In the genomic region with DNA sequence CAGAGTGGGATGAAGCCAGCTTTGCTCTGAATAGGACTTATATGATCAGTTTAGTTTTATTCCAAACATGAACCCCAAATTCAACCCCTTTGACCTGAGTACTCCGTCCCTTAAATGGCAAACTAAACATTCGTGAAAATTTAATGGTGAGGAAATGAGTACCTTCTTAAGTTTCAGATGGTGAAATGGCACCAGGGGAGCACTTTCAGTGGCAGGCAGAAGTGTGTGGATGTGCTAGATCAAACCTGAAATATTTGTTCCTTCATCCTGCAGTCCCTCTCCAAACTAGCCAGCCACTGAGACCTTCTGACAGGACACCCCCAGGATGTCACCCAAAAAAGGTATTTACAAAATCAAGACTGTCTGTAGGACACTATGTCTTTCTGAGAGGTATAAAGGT, we compare ENCODE assay signal across 25 cellular contexts.
"Had no signal": no experiment of that assay in that cellular context is flagged by ENCODE, and none has a peak within 500 bp of the region (broad histone marks: within the 10 kb centered on the region; RNA-seq: fewer than 3 reads in every experiment).

No MANE protein-coding gene starts in this region.

- H3K36me3 Mint-ChIP-seq: activated CD8-positive, alpha-beta memory T cell treated with anti-CD3 and anti-CD28 coated beads, Interleukin-2, amount 10 ng/mL, durations not matched to agents 7 days and 5 days; activated naive CD4-positive, alpha-beta T cell treated with anti-CD3 and anti-CD28 coated beads, Interleukin-2, amount 50 U/mL, for 72 hours; brain; WTC11 had no signal

- DNase-seq: activated CD4-positive, alpha-beta T cell treated with anti-CD3 and anti-CD28 coated beads, Interleukin-2, amount 10 ng/mL, durations not matched to agents 24 days and 14 days; activated CD4-positive, alpha-beta T cell treated with anti-CD3 and anti-CD28 coated beads, Interleukin-2, amount 50 U/mL, for 48 hours; activated CD4-positive, CD25-positive, alpha-beta regulatory T cell treated with anti-CD3 and anti-CD28 coated beads, Interleukin-2, amount 50 U/mL, for 72 hours; activated CD8-positive, alpha-beta memory T cell treated with anti-CD3 and anti-CD28 coated beads, Interleukin-2, amount 10 ng/mL, durations not matched to agents 7 days and 5 days; activated effector memory CD4-positive, alpha-beta T cell treated with anti-CD3 and anti-CD28 coated beads, Interleukin-2, amount 50 U/mL, for 16 hours; activated naive CD4-positive, alpha-beta T cell treated with Interleukin-2 at 50 U/mL for 16 hours; activated naive CD8-positive, alpha-beta T cell treated with anti-CD3 and anti-CD28 coated beads, Interleukin-2, amount 50 U/mL, for 24 hours; activated T-cell treated with anti-CD3 and anti-CD28 coated beads, Interleukin-2, amount 50 U/mL, for 24 hours; amniotic stem cell; MM.1S; NCI-H1105; NCI-H1436; NCI-H1694 treated with DMSO at 0.1 percent for 48 hours; NCI-H2029 treated with DMSO at 0.1 percent for 48 hours; NCI-H2227 treated with DMSO at 0.1 percent for 48 hours; NCI-H526 treated with DMSO at 0.1 percent for 48 hours; PC-9; SIG-M5; T-helper 17 cell; T-helper 9 cell had no signal

- H3K9ac ChIP-seq: KMS-11 had no signal

- H2AFZ ChIP-seq: PC-9 had no signal

- H3K4me1 Mint-ChIP-seq: activated CD4-positive, alpha-beta T cell treated with anti-CD3 and anti-CD28 coated beads, Interleukin-2, amount 10 ng/mL, durations not matched to agents 24 days and 14 days; activated CD8-positive, alpha-beta memory T cell treated with anti-CD3 and anti-CD28 coated beads, Interleukin-2, amount 10 ng/mL, durations not matched to agents 7 days and 5 days; central memory CD8-positive, alpha-beta T cell had no signal

- H3K4me3 ChIP-seq: PC-9 had no signal

- H3K27ac Mint-ChIP-seq: activated CD4-positive, alpha-beta T cell treated with anti-CD3 and anti-CD28 coated beads, Interleukin-2, amount 10 ng/mL, durations not matched to agents 24 days and 14 days; activated CD8-positive, alpha-beta memory T cell treated with anti-CD3 and anti-CD28 coated beads, Interleukin-2, amount 10 ng/mL, durations not matched to agents 7 days and 5 days; activated naive CD4-positive, alpha-beta T cell treated with anti-CD3 and anti-CD28 coated beads, Interleukin-2, amount 50 U/mL, for 72 hours; activated naive CD8-positive, alpha-beta T cell treated with anti-CD3 and anti-CD28 coated beads, Interleukin-2, amount 50 U/mL, for 24 hours; activated T-cell treated with anti-CD3 and anti-CD28 coated beads, Interleukin-2, amount 50 U/mL, for 24 hours; brain; T-helper 17 cell; WTC11 had no signal

- H3K27me3 Mint-ChIP-seq: brain had no signal

- H3K9me3 Mint-ChIP-seq: activated CD4-positive, alpha-beta T cell treated with anti-CD3 and anti-CD28 coated beads, Interleukin-2, amount 10 ng/mL, durations not matched to agents 24 days and 14 days; activated naive CD4-positive, alpha-beta T cell treated with anti-CD3 and anti-CD28 coated beads, Interleukin-2, amount 50 U/mL, for 72 hours; activated naive CD8-positive, alpha-beta T cell treated with anti-CD3 and anti-CD28 coated beads, Interleukin-2, amount 50 U/mL, for 24 hours; activated T-cell treated with anti-CD3 and anti-CD28 coated beads, Interleukin-2, amount 50 U/mL, for 24 hours; brain; central memory CD8-positive, alpha-beta T cell; WTC11 had no signal

- H3K27ac ChIP-seq: KMS-11, PC-9 had no signal

- H3K4me2 ChIP-seq: KMS-11, PC-9 had no signal

- H3K4me3 Mint-ChIP-seq: activated CD4-positive, alpha-beta T cell treated with anti-CD3 and anti-CD28 coated beads, Interleukin-2, amount 10 ng/mL, durations not matched to agents 24 days and 14 days; activated CD8-positive, alpha-beta memory T cell treated with anti-CD3 and anti-CD28 coated beads, Interleukin-2, amount 10 ng/mL, durations not matched to agents 7 days and 5 days; activated naive CD8-positive, alpha-beta T cell treated with anti-CD3 and anti-CD28 coated beads, Interleukin-2, amount 50 U/mL, for 24 hours; activated T-cell treated with anti-CD3 and anti-CD28 coated beads, Interleukin-2, amount 50 U/mL, for 24 hours; central memory CD8-positive, alpha-beta T cell; T-helper 17 cell; WTC11 had no signal
